ENCODE assay signal across 1 cellular context in genomic region chr18:5693637-5694175, GRCh38.
TF ChIP-seq lines count a peak whose summit lies in the region.

No MANE protein-coding gene starts in this region.

TF ChIP-seq in H1, 55 proteins besides CTCF, POLR2A, EP300 and RAD21:
- no peak for TF ChIP-seq CBX5 (IDR thresholded peaks at IDR 0.05; ENCODE audit: low read depth, low read length)
- TF ChIP-seq SIN3A (conservative IDR thresholded peaks at IDR 0.05 in 1 of 2, IDR thresholded peaks at IDR 0.05 in 1 of 2; ENCODE audit: low read depth in 1 of 2, low read length in 2 of 2): no peak
- no peak for TF ChIP-seq TAF7 (optimal IDR thresholded peaks at IDR 0.05; ENCODE audit: borderline replicate concordance, low read depth, low read length)
- no peak for TF ChIP-seq TCF12 (IDR thresholded peaks at IDR 0.05; ENCODE audit: low read depth, low read length)
- no peak for TF ChIP-seq BRCA1 (IDR thresholded peaks at IDR 0.05; ENCODE audit: low read depth, low read length)
- no peak for TF ChIP-seq SP4 (IDR thresholded peaks at IDR 0.05; ENCODE audit: low read length)
- TF ChIP-seq EGR1 (IDR thresholded peaks at IDR 0.05; ENCODE audit: borderline replicate concordance, low read depth, low read length): no peak
- no peak for TF ChIP-seq NRF1 (IDR thresholded peaks at IDR 0.05; ENCODE audit: low read depth, low read length)
- no peak for TF ChIP-seq NANOG (IDR thresholded peaks at IDR 0.05; ENCODE audit: insufficient read depth, low read depth, low read length, poor library complexity, severe bottlenecking)
TF ChIP-seq in H1: peak in this region for 0.
